ENCODE assay signal across 19 cellular contexts in genomic region chr7:15678646-15679045, GRCh38. TPM values are rescaled to one million over a fixed set of nuclear protein-coding genes. Genes with fewer than 3 reads are reported as not detected.
"Had no signal": no experiment of that assay in that cellular context is flagged by ENCODE, and none has a peak within 500 bp of the region (broad histone marks: within the 10 kb centered on the region; RNA-seq: fewer than 3 reads in every experiment).

No MANE protein-coding gene starts in this region.

- DNase-seq: activated CD4-positive, alpha-beta memory T cell treated with anti-CD3 and anti-CD28 coated beads for 36 hours; activated CD4-positive, alpha-beta T cell treated with anti-CD3 and anti-CD28 coated beads for 36 hours; activated CD8-positive, alpha-beta memory T cell treated with anti-CD3 and anti-CD28 coated beads, Interleukin-2, amount 10 ng/mL, durations not matched to agents 7 days and 5 days; activated naive CD4-positive, alpha-beta T cell treated with anti-CD3 and anti-CD28 coated beads for 36 hours; activated naive CD8-positive, alpha-beta T cell treated with anti-CD3 and anti-CD28 coated beads, Interleukin-2, amount 50 U/mL, for 24 hours; activated T-cell treated with anti-CD3 and anti-CD28 coated beads, Interleukin-2, amount 50 U/mL, for 1 hour; dorsolateral prefrontal cortex; endodermal cell; erythroblast; immature natural killer cell; natural killer cell; right lobe of liver; uterus had no signal

- H3K27me3 Mint-ChIP-seq: activated CD4-positive, alpha-beta memory T cell treated with anti-CD3 and anti-CD28 coated beads for 36 hours; activated CD4-positive, alpha-beta T cell treated with anti-CD3 and anti-CD28 coated beads for 36 hours; activated CD8-positive, alpha-beta memory T cell treated with anti-CD3 and anti-CD28 coated beads, Interleukin-2, amount 10 ng/mL, durations not matched to agents 7 days and 5 days; activated naive CD8-positive, alpha-beta T cell treated with anti-CD3 and anti-CD28 coated beads, Interleukin-2, amount 50 U/mL, for 24 hours; stimulated activated naive CD8-positive, alpha-beta T cell treated with anti-CD3 and anti-CD28 coated beads, Interleukin-15, Interleukin-2, amounts not matched to agents 100 ng/mL and 50 ng/mL, for 24 hours had no signal

- H3K36me3 ChIP-seq: ascending aorta, neutrophil, right lobe of liver, uterus had no signal

- H3K27ac Mint-ChIP-seq: activated CD4-positive, alpha-beta memory T cell treated with anti-CD3 and anti-CD28 coated beads for 36 hours; activated CD4-positive, alpha-beta T cell treated with anti-CD3 and anti-CD28 coated beads for 36 hours; activated CD8-positive, alpha-beta memory T cell treated with anti-CD3 and anti-CD28 coated beads, Interleukin-2, amount 10 ng/mL, durations not matched to agents 7 days and 5 days; activated naive CD4-positive, alpha-beta T cell treated with anti-CD3 and anti-CD28 coated beads for 36 hours; activated naive CD8-positive, alpha-beta T cell treated with anti-CD3 and anti-CD28 coated beads, Interleukin-2, amount 50 U/mL, for 24 hours; activated T-helper 2 cell treated with anti-CD3 and anti-CD28 coated beads, Interferon-gamma antibody, Interleukin-2, Interleukin-4, amounts not matched to agents 10 μg/mL and 5 μg/mL and 100 μg/mL, durations not matched to agents 14 hours and 24 hours and 36 hours; endodermal cell; immature natural killer cell; natural killer cell; stimulated activated naive CD8-positive, alpha-beta T cell treated with anti-CD3 and anti-CD28 coated beads, Interleukin-15, Interleukin-2, amounts not matched to agents 100 ng/mL and 50 ng/mL, for 24 hours; T-helper 1 cell treated with Interleukin-12 subunit alpha and Interleukin-12 subunit beta and Interleukin-4 antibody, amounts not matched to agents 30 μg/mL and 1 μg/mL, for 36 hours had no signal

- H3K9me3 Mint-ChIP-seq: activated CD4-positive, alpha-beta memory T cell treated with anti-CD3 and anti-CD28 coated beads for 36 hours; activated naive CD8-positive, alpha-beta T cell treated with anti-CD3 and anti-CD28 coated beads, Interleukin-2, amount 50 U/mL, for 24 hours; activated T-helper 2 cell treated with anti-CD3 and anti-CD28 coated beads, Interferon-gamma antibody, Interleukin-2, Interleukin-4, amounts not matched to agents 10 μg/mL and 5 μg/mL and 100 μg/mL, durations not matched to agents 14 hours and 24 hours and 36 hours; endodermal cell; T-helper 1 cell treated with Interleukin-12 subunit alpha and Interleukin-12 subunit beta and Interleukin-4 antibody, amounts not matched to agents 30 μg/mL and 1 μg/mL, for 36 hours had no signal

- H3K4me3 ChIP-seq: ascending aorta, dorsolateral prefrontal cortex, right lobe of liver, uterus had no signal

- H3K27ac ChIP-seq: dorsolateral prefrontal cortex, neutrophil, right lobe of liver, uterus had no signal

- H3K4me1 Mint-ChIP-seq: activated CD4-positive, alpha-beta T cell treated with anti-CD3 and anti-CD28 coated beads for 36 hours; activated CD8-positive, alpha-beta memory T cell treated with anti-CD3 and anti-CD28 coated beads, Interleukin-2, amount 10 ng/mL, durations not matched to agents 7 days and 5 days; activated naive CD8-positive, alpha-beta T cell treated with anti-CD3 and anti-CD28 coated beads, Interleukin-2, amount 50 U/mL, for 24 hours; endodermal cell; immature natural killer cell; natural killer cell had no signal

- H3K4me3 Mint-ChIP-seq: activated CD4-positive, alpha-beta memory T cell treated with anti-CD3 and anti-CD28 coated beads for 36 hours; activated CD4-positive, alpha-beta T cell treated with anti-CD3 and anti-CD28 coated beads for 36 hours; activated CD8-positive, alpha-beta memory T cell treated with anti-CD3 and anti-CD28 coated beads, Interleukin-2, amount 10 ng/mL, durations not matched to agents 7 days and 5 days; activated naive CD4-positive, alpha-beta T cell treated with anti-CD3 and anti-CD28 coated beads for 36 hours; activated naive CD8-positive, alpha-beta T cell treated with anti-CD3 and anti-CD28 coated beads, Interleukin-2, amount 50 U/mL, for 24 hours; endodermal cell; immature natural killer cell; natural killer cell; stimulated activated naive CD8-positive, alpha-beta T cell treated with anti-CD3 and anti-CD28 coated beads, Interleukin-15, Interleukin-2, amounts not matched to agents 100 ng/mL and 50 ng/mL, for 24 hours; T-helper 1 cell treated with Interleukin-12 subunit alpha and Interleukin-12 subunit beta and Interleukin-4 antibody, amounts not matched to agents 30 μg/mL and 1 μg/mL, for 36 hours had no signal

- H3K27me3 ChIP-seq: ascending aorta, right lobe of liver, uterus had no signal

- H3K36me3 Mint-ChIP-seq: activated CD4-positive, alpha-beta memory T cell treated with anti-CD3 and anti-CD28 coated beads for 36 hours; activated CD8-positive, alpha-beta memory T cell treated with anti-CD3 and anti-CD28 coated beads, Interleukin-2, amount 10 ng/mL, durations not matched to agents 7 days and 5 days; immature natural killer cell; natural killer cell had no signal

- H3K4me1 ChIP-seq: ascending aorta, right lobe of liver, uterus had no signal

- H3K9me3 ChIP-seq: ascending aorta, neutrophil, right lobe of liver, uterus had no signal

RNA-seq across cellular contexts. Expression of gene MEOX2, which starts 7.8 kb away (rescaled TPM):
- total RNA-seq: activated CD4-positive, alpha-beta memory T cell treated with anti-CD3 and anti-CD28 coated beads for 36 hours; activated CD4-positive, alpha-beta T cell treated with anti-CD3 and anti-CD28 coated beads for 36 hours; activated CD8-positive, alpha-beta memory T cell treated with anti-CD3 and anti-CD28 coated beads, Interleukin-2, amount 10 ng/mL, durations not matched to agents 7 days and 5 days; activated naive CD4-positive, alpha-beta T cell treated with anti-CD3 and anti-CD28 coated beads for 36 hours; activated T-helper 2 cell treated with anti-CD3 and anti-CD28 coated beads, Interferon-gamma antibody, Interleukin-2, Interleukin-4, amounts not matched to agents 10 μg/mL and 5 μg/mL and 100 μg/mL, durations not matched to agents 14 hours and 24 hours and 36 hours; bronchial epithelial cell; endodermal cell; natural killer cell had no signal
